In the genomic region with DNA sequence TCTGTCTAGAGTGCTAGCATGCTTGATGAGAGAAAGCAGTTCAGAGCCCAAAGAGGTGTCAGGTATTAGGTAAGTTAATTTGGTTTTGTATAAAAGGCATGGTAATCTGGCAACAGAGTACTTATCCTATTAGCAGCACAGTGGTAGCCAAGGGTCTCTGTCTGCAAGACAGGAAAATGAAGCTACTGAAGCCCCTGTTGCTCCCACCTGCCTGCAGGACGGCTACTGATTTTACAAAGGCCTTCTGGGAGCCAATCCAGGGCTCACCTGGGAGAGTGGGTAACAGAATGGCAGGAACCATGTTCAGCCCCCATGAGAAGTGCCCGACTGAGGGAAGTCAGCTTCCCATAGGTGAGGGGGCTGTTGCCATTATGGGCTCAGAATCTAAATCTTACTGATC, we compare ENCODE assay signal across 6 cellular contexts. TPM values are rescaled to one million over a fixed set of nuclear protein-coding genes. Genes with fewer than 3 reads are reported as not detected.
"Had no signal": no experiment of that assay in that cellular context is flagged by ENCODE, and none has a peak within 500 bp of the region (broad histone marks: within the 10 kb centered on the region; RNA-seq: fewer than 3 reads in every experiment).

No MANE protein-coding gene starts in this region.

RNA-seq across cellular contexts. Expression of a gene that starts 36.8 kb away (rescaled TPM):
- total RNA-seq: M059J, PC-3, Peyer's patch, Right ventricle myocardium superior, SJSA1 had no signal
- polyA plus RNA-seq: SK-N-SH had no signal
